In genomic region chr5:135706893-135707292, GRCh38 we compare ENCODE assay signal across 24 cellular contexts.
A peak's percentile ranks its signal among the peaks of the same experiment; 100 is the strongest.
DNase-seq lines count a peak whose midpoint lies in the region; ATAC-seq and TF ChIP-seq lines count a peak whose summit lies in the region.
"Had no signal": no experiment of that assay in that cellular context is flagged by ENCODE, and none has a peak within 500 bp of the region (broad histone marks: within the 10 kb centered on the region; RNA-seq: fewer than 3 reads in every experiment).

No MANE protein-coding gene starts in this region.

- no peak overlapping the region for H4K5ac ChIP-seq in H9 (ENCODE audit: insufficient read length, low read depth, low read length)

- H3K27ac Mint-ChIP-seq in H9 (no peak overlapping the region; a peak in 1 of 7 replicates), osteocyte (ENCODE audit: unreplicated experiment) (no peak overlapping the region)
- H3K27ac Mint-ChIP-seq: CD4-positive, alpha-beta memory T cell; CD4-positive, CD25-positive, alpha-beta regulatory T cell had no signal

- H3K9me3 Mint-ChIP-seq in H9 (no peaks in the 10 kb centered on the region), osteocyte (ENCODE audit: unreplicated experiment) (no peaks in the 10 kb centered on the region)
- H3K9me3 Mint-ChIP-seq: CD4-positive, alpha-beta memory T cell; CD4-positive, CD25-positive, alpha-beta regulatory T cell; CD8-positive, alpha-beta memory T cell had no signal

- intact Hi-C loops in testis (cut with DNase I; ENCODE audit: low total_unique reads), result no loop called here

- H4K20me1 ChIP-seq in H9 (ENCODE audit: control insufficient read depth, insufficient read depth, insufficient read length), result no peaks in the 10 kb centered on the region
- H4K20me1 ChIP-seq: BLaER1 had no signal

- no peak overlapping the region for H3K4me2 ChIP-seq in H9 (ENCODE audit: insufficient read depth, insufficient read length, low read length)
- H3K4me2 ChIP-seq: BLaER1 had no signal

- TF ChIP-seq POLR2A in testis (IDR thresholded peaks at IDR 0.05), result no peak

- no CpG with 5 or more reads among the region's 4 CpGs for WGBS in H9 (ENCODE audit: extremely low coverage, insufficient read length, low lambda C conversion rate)
- 74 to 78% methylated on average over 4 of the region's 4 CpGs for WGBS in testis, 2 donors

- H3K36me3 Mint-ChIP-seq in H9 (ENCODE audit: insufficient read depth in 1 of 3, low read depth in 3 of 3) (no peaks in the 10 kb centered on the region), osteocyte (ENCODE audit: unreplicated experiment) (no peaks in the 10 kb centered on the region)
- H3K36me3 Mint-ChIP-seq: CD4-positive, alpha-beta memory T cell; CD4-positive, CD25-positive, alpha-beta regulatory T cell; CD8-positive, alpha-beta memory T cell had no signal

- H3K23ac ChIP-seq in H9 (ENCODE audit: insufficient read length, low read depth, low read length), result no peak overlapping the region

- no peak overlapping the region for H4K91ac ChIP-seq in H9 (ENCODE audit: insufficient read length, low read depth, low read length)

- H2BK120ac ChIP-seq in H9 (ENCODE audit: low read depth, low read length, poor library complexity, severe bottlenecking), result no peak overlapping the region

- TF ChIP-seq CTCF in C4-2B (conservative IDR thresholded peaks at IDR 0.05) (no peak), H9 (conservative IDR thresholded peaks at IDR 0.05) (no peak), osteocyte (IDR thresholded peaks at IDR 0.05) (no peak), testis (IDR thresholded peaks at IDR 0.05) (no peak)

- no peaks in the 10 kb centered on the region for H3K36me3 ChIP-seq in testis (ENCODE audit: low read depth, missing control alignments)
- H3K36me3 ChIP-seq: BE2C, BLaER1 had no signal

- H3K27me3 Mint-ChIP-seq in H9 (ENCODE audit: low read depth) (peaks cover 6% of the 10 kb centered on the region), osteocyte (ENCODE audit: unreplicated experiment) (peaks cover 29% of the 10 kb centered on the region)
- H3K27me3 Mint-ChIP-seq: CD4-positive, alpha-beta memory T cell had no signal

- H3K4me3 Mint-ChIP-seq in H9 (no peak overlapping the region), osteocyte (ENCODE audit: unreplicated experiment) (no peak overlapping the region)
- H3K4me3 Mint-ChIP-seq: CD4-positive, CD25-positive, alpha-beta regulatory T cell; CD8-positive, alpha-beta memory T cell had no signal

- ATAC-seq in HG03159 (IDR thresholded peaks at IDR 0.05; ENCODE audit: unreplicated experiment), result no peak
- ATAC-seq: GM12878 had no signal

- H3K4me1 Mint-ChIP-seq in H9, result peaks cover 11 to 12% of the 10 kb centered on the region in 2 experiments
- no peaks in the 10 kb centered on the region for H3K4me1 Mint-ChIP-seq in osteocyte (ENCODE audit: unreplicated experiment)
- H3K4me1 Mint-ChIP-seq: CD4-positive, alpha-beta memory T cell; CD4-positive, CD25-positive, alpha-beta regulatory T cell; CD8-positive, alpha-beta memory T cell had no signal

- no peaks in the 10 kb centered on the region for H3K4me1 ChIP-seq in H9 (ENCODE audit: insufficient read depth, low read length)
- peaks cover 4% of the 10 kb centered on the region for H3K4me1 ChIP-seq in testis
- H3K4me1 ChIP-seq: BE2C had no signal

- no peak overlapping the region for H2BK15ac ChIP-seq in H9 (ENCODE audit: low read depth, low read length)

- H3T11ph ChIP-seq in H9 (ENCODE audit: low read length), result no peak overlapping the region

- no peaks in the 10 kb centered on the region for H3K79me1 ChIP-seq in H9 (ENCODE audit: insufficient read depth, low read depth, low read length, poor library complexity, severe bottlenecking)

- no peak overlapping the region for H3K9ac ChIP-seq in H9 (ENCODE audit: extremely low read depth, insufficient read length, low read length)
- H3K9ac ChIP-seq: BLaER1 had no signal

- DNase-seq in H9 (peak; percentile 10), islet precursor cell (peak; percentile 44), osteocyte (ENCODE audit: extremely low spot score, unreplicated experiment) (peak; percentile 72), testis (no peak), NCI-H748 (lab: John Stamatoyannopoulos, UW; ENCODE audit: unreplicated experiment) (no peak), NCI-H526 (lab: John Stamatoyannopoulos, UW) (no peak)
- DNase-seq: 8988T; ACHN; BE2C; C1 segment of cervical spinal cord; CD4-positive, alpha-beta memory T cell; CD4-positive, CD25-positive, alpha-beta regulatory T cell; CD8-positive, alpha-beta memory T cell; COR-L47; DMS 273 treated with DMSO at 0.1 percent for 48 hours; DMS153; DMS79; DND-41; EL; GDM1 had no signal

- H3K27ac ChIP-seq in C4-2B (peak overlapping the region; percentile 76), H9 (ENCODE audit: insufficient read length, low read depth, low read length) (no peak overlapping the region), testis (no peak overlapping the region)
- H3K27ac ChIP-seq: BLaER1 had no signal

- H3K4me3 ChIP-seq in testis, result no peak overlapping the region
- H3K4me3 ChIP-seq: BLaER1, GM12878 had no signal

- no peaks in the 10 kb centered on the region for H3K9me3 ChIP-seq in H9 (ENCODE audit: control insufficient read depth, low read depth, low read length)
- H3K9me3 ChIP-seq in testis, result no peaks in the 10 kb centered on the region
- H3K9me3 ChIP-seq: BE2C, BLaER1 had no signal

- no peak overlapping the region for H2BK20ac ChIP-seq in H9 (ENCODE audit: low read depth, low read length, poor library complexity, severe bottlenecking)

- no peak overlapping the region for H2BK5ac ChIP-seq in H9 (ENCODE audit: insufficient read length, low read length)

- H3K4ac ChIP-seq in H9 (ENCODE audit: low read depth, low read length), result no peak overlapping the region

- no peak overlapping the region for H2AFZ ChIP-seq in H9 (ENCODE audit: low read length)

- H2BK12ac ChIP-seq in H9 (ENCODE audit: insufficient read length, low read depth, low read length), result no peak overlapping the region

- no peaks in the 10 kb centered on the region for H3K23me2 ChIP-seq in H9 (ENCODE audit: insufficient read length, low read depth, low read length, poor library complexity, severe bottlenecking)

- no peak overlapping the region for H3K14ac ChIP-seq in H9 (ENCODE audit: insufficient read depth, low read length)

- H4K8ac ChIP-seq in H9 (replicated peaks; ENCODE audit: insufficient read length, low read depth, low read length), result no peak overlapping the region

- H3K79me2 ChIP-seq in H9 (ENCODE audit: insufficient read depth, low read length), result no peaks in the 10 kb centered on the region

- no peaks in the 10 kb centered on the region for H3K27me3 ChIP-seq in H9 (ENCODE audit: insufficient read depth, low read length)
- no peaks in the 10 kb centered on the region for H3K27me3 ChIP-seq in testis
- H3K27me3 ChIP-seq: BLaER1 had no signal

- H2AK5ac ChIP-seq in H9 (ENCODE audit: insufficient read length, low read length), result no peak overlapping the region

- H3K56ac ChIP-seq in H9 (ENCODE audit: insufficient read length, low read depth, low read length), result no peak overlapping the region

- no peak overlapping the region for H3K18ac ChIP-seq in H9 (ENCODE audit: insufficient read length, low read depth, low read length)

Comparison
In these comparisons a context has a peak if more than half of its experiments do, and no peak if none do; other contexts are left out.
1. DNase-seq: peak in H9 (single experiment), islet precursor cell (single experiment) and osteocyte (single experiment); none in testis (single experiment), NCI-H748 (single experiment) and NCI-H526 (0 of 2).